Comparison of ENCODE assay signal across 23 cellular contexts in the genomic region with DNA sequence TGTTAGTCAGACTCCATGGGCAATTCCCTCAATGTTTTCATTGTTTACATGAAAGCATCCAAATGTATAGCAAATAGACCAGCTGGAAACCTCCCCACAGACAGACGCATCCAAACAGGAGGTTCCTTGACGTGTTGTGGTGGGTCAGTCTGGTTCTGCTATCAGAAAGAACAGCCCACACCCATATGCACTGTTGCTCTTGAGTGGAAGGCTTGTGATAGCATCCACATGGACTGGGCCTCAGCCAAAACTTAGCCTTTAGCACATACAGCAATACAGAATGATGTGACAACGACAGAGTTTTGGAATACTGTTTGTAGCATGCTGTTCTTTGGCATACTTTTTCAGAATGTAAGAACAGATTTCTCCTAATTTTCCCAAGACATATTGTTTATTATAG.
"Had no signal": no experiment of that assay in that cellular context is flagged by ENCODE, and none has a peak within 500 bp of the region (broad histone marks: within the 10 kb centered on the region; RNA-seq: fewer than 3 reads in every experiment).

No MANE protein-coding gene starts in this region.

- H3K27me3 ChIP-seq: breast epithelium, MG63 had no signal

- H3K27ac ChIP-seq: breast epithelium, KMS-11, WERI-Rb-1 had no signal

- H3K4me1 ChIP-seq: breast epithelium had no signal

- H3K36me3 ChIP-seq: breast epithelium, MG63, WERI-Rb-1 had no signal

- H3K4me3 ChIP-seq: breast epithelium, MG63 had no signal

- H3K4me2 ChIP-seq: KMS-11 had no signal

- DNase-seq: activated CD4-positive, alpha-beta T cell treated with anti-CD3 and anti-CD28 coated beads for 4 hours; activated CD4-positive, alpha-beta T cell treated with anti-CD3 and anti-CD28 coated beads, Interleukin-2, amount 50 U/mL, for 4 hours; activated CD8-positive, alpha-beta memory T cell treated with anti-CD3 and anti-CD28 coated beads, Interleukin-2, amount 50 U/mL, for 48 hours; activated CD8-positive, alpha-beta T cell treated with anti-CD3 and anti-CD28 coated beads, Interleukin-2, amount 10 ng/mL, durations not matched to agents 7 days and 5 days; activated naive CD4-positive, alpha-beta T cell; activated T-cell treated with anti-CD3 and anti-CD28 coated beads, Interleukin-2, amount 50 U/mL, for 1 hour; aorta; caudate nucleus; MG63; NCI-H1105; NCI-H1436; NCI-H1694 treated with DMSO at 0.1 percent for 48 hours; NCI-H2081; NCI-H524; PC-3; SHP77 treated with DMSO at 0.1 percent for 48 hours; T-cell; T-helper 2 cell; T1000; WERI-Rb-1 had no signal

- H3K9ac ChIP-seq: KMS-11 had no signal

- H3K9me3 ChIP-seq: breast epithelium, MG63 had no signal

- ATAC-seq: activated CD4-positive, CD25-positive, alpha-beta regulatory T cell treated with anti-CD3 and anti-CD28 coated beads, Interleukin-2, amount 50 U/mL, for 24 hours; activated CD8-positive, alpha-beta T cell treated with anti-CD3 and anti-CD28 coated beads, Interleukin-2, amount 10 ng/mL, durations not matched to agents 7 days and 5 days; PC-3; T-cell had no signal
